2 cellular contexts compared by ENCODE assay signal in the genomic region with DNA sequence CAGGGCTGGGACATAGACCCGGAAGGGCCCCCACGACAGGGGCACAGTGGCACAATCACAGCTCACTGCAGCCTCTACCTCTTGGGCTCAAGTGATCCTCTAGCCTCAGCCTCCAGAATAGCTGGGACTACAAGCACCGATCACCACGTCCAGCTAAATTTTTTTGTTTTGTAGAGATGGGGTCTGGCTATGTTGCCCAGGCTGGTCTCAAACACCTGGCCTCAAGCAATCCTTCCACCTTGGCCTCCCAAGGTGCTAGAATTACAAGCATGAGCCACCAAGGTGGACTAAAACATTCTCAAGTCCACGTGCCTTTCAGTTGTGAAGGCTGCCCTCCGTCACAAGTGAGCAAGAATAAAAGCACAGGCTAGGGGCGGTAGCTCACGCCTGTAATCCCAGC.
A peak's percentile ranks its signal among the peaks of the same experiment; 100 is the strongest.
TF ChIP-seq lines count a peak whose summit lies in the region.

No MANE protein-coding gene starts in this region.

TF ChIP-seq in HEK293, 187 proteins besides CTCF, POLR2A, EP300 and RAD21:
- TF ChIP-seq, protein P1, sequence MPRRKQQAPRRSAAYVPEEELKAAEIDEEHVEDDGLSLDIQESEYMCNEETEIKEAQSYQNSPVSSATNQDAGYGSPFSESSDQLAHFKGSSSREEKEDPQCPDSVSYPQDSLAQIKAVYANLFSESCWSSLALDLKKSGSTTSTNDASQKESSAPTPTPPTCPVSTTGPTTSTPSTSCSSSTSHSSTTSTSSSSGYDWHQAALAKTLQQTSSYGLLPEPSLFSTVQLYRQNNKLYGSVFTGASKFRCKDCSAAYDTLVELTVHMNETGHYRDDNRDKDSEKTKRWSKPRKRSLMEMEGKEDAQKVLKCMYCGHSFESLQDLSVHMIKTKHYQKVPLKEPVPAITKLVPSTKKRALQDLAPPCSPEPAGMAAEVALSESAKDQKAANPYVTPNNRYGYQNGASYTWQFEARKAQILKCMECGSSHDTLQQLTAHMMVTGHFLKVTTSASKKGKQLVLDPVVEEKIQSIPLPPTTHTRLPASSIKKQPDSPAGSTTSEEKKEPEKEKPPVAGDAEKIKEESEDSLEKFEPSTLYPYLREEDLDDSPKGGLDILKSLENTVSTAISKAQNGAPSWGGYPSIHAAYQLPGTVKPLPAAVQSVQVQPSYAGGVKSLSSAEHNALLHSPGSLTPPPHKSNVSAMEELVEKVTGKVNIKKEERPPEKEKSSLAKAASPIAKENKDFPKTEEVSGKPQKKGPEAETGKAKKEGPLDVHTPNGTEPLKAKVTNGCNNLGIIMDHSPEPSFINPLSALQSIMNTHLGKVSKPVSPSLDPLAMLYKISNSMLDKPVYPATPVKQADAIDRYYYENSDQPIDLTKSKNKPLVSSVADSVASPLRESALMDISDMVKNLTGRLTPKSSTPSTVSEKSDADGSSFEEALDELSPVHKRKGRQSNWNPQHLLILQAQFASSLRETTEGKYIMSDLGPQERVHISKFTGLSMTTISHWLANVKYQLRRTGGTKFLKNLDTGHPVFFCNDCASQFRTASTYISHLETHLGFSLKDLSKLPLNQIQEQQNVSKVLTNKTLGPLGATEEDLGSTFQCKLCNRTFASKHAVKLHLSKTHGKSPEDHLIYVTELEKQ (tag by site-specific recombination; IDR thresholded peaks at IDR 0.05; ENCODE audit: borderline replicate concordance), result no peak
- TF ChIP-seq ZNF121 (tag by site-specific recombination; IDR thresholded peaks at IDR 0.05), result peak; percentile 89

TF ChIP-seq in HepG2, 621 proteins besides CTCF, POLR2A, EP300 and RAD21:
- TF ChIP-seq ZNF121 (CRISPR knock-in tag; IDR thresholded peaks at IDR 0.05), result peak; percentile 57
- no peak for TF ChIP-seq SUZ12 (IDR thresholded peaks at IDR 0.05; ENCODE audit: low read depth, low read length)
- TF ChIP-seq, protein P2, sequence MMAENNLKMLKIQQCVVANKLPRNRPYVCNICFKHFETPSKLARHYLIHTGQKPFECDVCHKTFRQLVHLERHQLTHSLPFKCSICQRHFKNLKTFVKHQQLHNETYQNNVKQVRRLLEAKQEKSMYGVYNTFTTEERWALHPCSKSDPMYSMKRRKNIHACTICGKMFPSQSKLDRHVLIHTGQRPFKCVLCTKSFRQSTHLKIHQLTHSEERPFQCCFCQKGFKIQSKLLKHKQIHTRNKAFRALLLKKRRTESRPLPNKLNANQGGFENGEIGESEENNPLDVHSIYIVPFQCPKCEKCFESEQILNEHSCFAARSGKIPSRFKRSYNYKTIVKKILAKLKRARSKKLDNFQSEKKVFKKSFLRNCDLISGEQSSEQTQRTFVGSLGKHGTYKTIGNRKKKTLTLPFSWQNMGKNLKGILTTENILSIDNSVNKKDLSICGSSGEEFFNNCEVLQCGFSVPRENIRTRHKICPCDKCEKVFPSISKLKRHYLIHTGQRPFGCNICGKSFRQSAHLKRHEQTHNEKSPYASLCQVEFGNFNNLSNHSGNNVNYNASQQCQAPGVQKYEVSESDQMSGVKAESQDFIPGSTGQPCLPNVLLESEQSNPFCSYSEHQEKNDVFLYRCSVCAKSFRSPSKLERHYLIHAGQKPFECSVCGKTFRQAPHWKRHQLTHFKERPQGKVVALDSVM (CRISPR knock-in tag; IDR thresholded peaks at IDR 0.05), result peak; percentile 22; the same call in 1 of the 2 replicates
